15 cellular contexts compared by ENCODE assay signal in genomic region chr1:183757061-183757460, GRCh38. TPM values are rescaled to one million over a fixed set of nuclear protein-coding genes. Genes with fewer than 3 reads are reported as not detected.
DNase-seq lines count a peak whose midpoint lies in the region; FAIRE-seq and TF ChIP-seq lines count a peak whose summit lies in the region.
"Had no signal": no experiment of that assay in that cellular context is flagged by ENCODE, and none has a peak within 500 bp of the region (broad histone marks: within the 10 kb centered on the region; RNA-seq: fewer than 3 reads in every experiment).

No MANE protein-coding gene starts in this region.

- POLR2A ChIA-PET in A673 (lab: Charles Lee; ENCODE audit: low non-redundant PET): no interaction called here

- H3K27me3 ChIP-seq in A673 (replicated peaks; ENCODE audit: insufficient read depth, low read depth, low read length, poor library complexity) (no peaks in the 10 kb centered on the region), brain microvascular endothelial cell (replicated peaks) (no peaks in the 10 kb centered on the region), keratinocyte (ENCODE audit: control insufficient read depth, extremely low read depth, insufficient read depth, low read length) (no peaks in the 10 kb centered on the region)
- H3K27me3 ChIP-seq: spleen, transverse colon had no signal

- peak; percentile 85 for FAIRE-seq in keratinocyte (lab: Jason Lieb, UNC)

- H3K27ac ChIP-seq in A673 (ENCODE audit: low read depth, low read length, poor library complexity, severe bottlenecking) (peak overlapping the region; percentile 1), brain microvascular endothelial cell (no peak overlapping the region), keratinocyte (ENCODE audit: control insufficient read depth, insufficient read depth, low read length) (no peak overlapping the region)
- H3K27ac ChIP-seq: spleen, transverse colon had no signal

- intact Hi-C loops in A673 (cut with micrococcal nuclease; ENCODE audit: unreplicated experiment): no loop called here

- H3K4me3 ChIP-seq in A673 (ENCODE audit: low read depth, low read length, poor library complexity, severe bottlenecking): no peak overlapping the region
- H3K4me3 ChIP-seq in brain microvascular endothelial cell (ENCODE audit: low read depth, low read length): no peak overlapping the region
- no peak overlapping the region for H3K4me3 ChIP-seq in keratinocyte (ENCODE audit: control insufficient read depth in 2 of 3, extremely low read depth in 1 of 3, insufficient read depth in 2 of 3, low read depth in 1 of 3, low read length in 3 of 3)
- H3K4me3 ChIP-seq: spleen, transverse colon had no signal

- no peaks in the 10 kb centered on the region for H3K79me2 ChIP-seq in keratinocyte (ENCODE audit: control insufficient read depth, insufficient read depth, low read length)

- no peak overlapping the region for H3K9ac ChIP-seq in keratinocyte (ENCODE audit: control insufficient read depth, extremely low read depth, insufficient read depth, low read length)

- H3K9me1 ChIP-seq in keratinocyte (ENCODE audit: control insufficient read depth, extremely low read depth, insufficient read depth, low read length): no peaks in the 10 kb centered on the region

- H3K4me2 ChIP-seq in keratinocyte (ENCODE audit: control insufficient read depth, extremely low read depth, insufficient read depth, low read depth, low read length): peak overlapping the region; percentile 29

- no peak for TF ChIP-seq CTCF in A673 (conservative IDR thresholded peaks at IDR 0.05; ENCODE audit: low read depth, low read length)
- no peak for TF ChIP-seq CTCF in brain microvascular endothelial cell (IDR thresholded peaks at IDR 0.05; ENCODE audit: low read depth, low read length, missing control alignments)
- no peak for TF ChIP-seq CTCF in keratinocyte (optimal IDR thresholded peaks at IDR 0.05 in 1 of 3, IDR thresholded peaks at IDR 0.05 in 1 of 3, conservative IDR thresholded peaks at IDR 0.05 in 1 of 3; ENCODE audit: extremely low read depth in 1 of 3, insufficient read depth in 2 of 3, low read length in 3 of 3)

- CTCF ChIA-PET in A673 (lab: Charles Lee): no interaction called here

- dilution Hi-C loops in keratinocyte (cut with MboI; ENCODE audit: extremely low pct_ligation_motif_present, low sequenced_read_pairs): no loop called here

- DNase-seq in A673 (ENCODE audit: low spot score): peak; percentile 67
- DNase-seq in HS-5 (ENCODE audit: low read depth): peak; percentile 87
- DNase-seq in brain microvascular endothelial cell: peak; percentile 55
- no peak for DNase-seq in keratinocyte (ENCODE audit: low read depth, low spot score)
- DNase-seq in NCI-H526 treated with DMSO at 0.1 percent for 48 hours (lab: John Stamatoyannopoulos, UW): no peak
- no peak for DNase-seq in KG1 (lab: John Stamatoyannopoulos, UW)
- no peak for DNase-seq in activated gamma-delta T cell (lab: John Stamatoyannopoulos, UW)
- no peak for DNase-seq in NCI-H2081 (lab: John Stamatoyannopoulos, UW)
- DNase-seq: activated CD4-positive, CD25-positive, alpha-beta regulatory T cell; aorta; DMS53; NCI-H82; nephron progenitor cell; spleen; transverse colon had no signal

- no peaks in the 10 kb centered on the region for H3K36me3 ChIP-seq in A673 (ENCODE audit: insufficient read depth, low read length, poor library complexity, severe bottlenecking)
- H3K36me3 ChIP-seq in brain microvascular endothelial cell (replicated peaks): no peaks in the 10 kb centered on the region
- H3K36me3 ChIP-seq in keratinocyte (ENCODE audit: control insufficient read depth in 2 of 2, extremely low read depth in 1 of 2, insufficient read depth in 2 of 2, low read length in 2 of 2): no peaks in the 10 kb centered on the region
- H3K36me3 ChIP-seq: spleen, transverse colon had no signal

- no peaks in the 10 kb centered on the region for H4K20me1 ChIP-seq in keratinocyte (ENCODE audit: control insufficient read depth, extremely low read depth, insufficient read depth, low read length)

- BruUV-seq in A673 (replicated peaks; lab: Mats Ljungman, UMichigan): no TSS peak

- H3K9me3 ChIP-seq in A673 (ENCODE audit: low read depth, low read length, poor library complexity, severe bottlenecking) (peaks cover 6% of the 10 kb centered on the region), keratinocyte (ENCODE audit: control insufficient read depth, low read depth, low read length) (no peaks in the 10 kb centered on the region)
- H3K9me3 ChIP-seq: transverse colon had no signal

- H3K4me1 ChIP-seq in A673 (ENCODE audit: insufficient read depth, low read length, poor library complexity, severe bottlenecking) (peaks cover 10% of the 10 kb centered on the region), keratinocyte (ENCODE audit: control insufficient read depth, extremely low read depth, insufficient read depth, low read length) (peaks cover 36% of the 10 kb centered on the region)
- H3K4me1 ChIP-seq: spleen, transverse colon had no signal

- no peak overlapping the region for H2AFZ ChIP-seq in keratinocyte (ENCODE audit: control insufficient read depth, low read length)

- in situ Hi-C loops in brain microvascular endothelial cell (cut with HindIII; ENCODE audit: low pct_ligation_motif_present, low sequenced_read_pairs): no loop called here

RNA-seq across cellular contexts. Expression of gene RGL1, which starts 47.9 kb away (rescaled TPM):
- total RNA-seq in A673 (2021): 67.2 and 74.0 TPM in 2 replicates
- polyA plus RNA-seq in keratinocyte: 0.88 to 1.5 TPM (median 1.2 TPM) in 3 replicates
- 0.65 TPM for polyA plus RNA-seq in keratinocyte (2011; ENCODE audit: low read depth)
- polyA plus RNA-seq in keratinocyte (2011; cell fraction: cytosol; rRNA removed): 0.78 and 0.83 TPM in 2 replicates
- polyA plus RNA-seq in keratinocyte (2011; cell fraction: nucleus; rRNA removed): 1.1 and 1.4 TPM in 2 replicates
- 0.69 and 1.1 TPM in 2 replicates for polyA plus RNA-seq in keratinocyte (2012; ENCODE audit: low replicate concordance)
- polyA minus RNA-seq in keratinocyte: 0.82 to 1.8 TPM (median 1.5 TPM) in 3 replicates
- 0.58 TPM for polyA minus RNA-seq in keratinocyte (2011; cell fraction: cytosol; rRNA and poly(A)+ RNA removed)
- 0.63 and 1.2 TPM in 2 replicates for polyA minus RNA-seq in keratinocyte (2011; cell fraction: nucleus; rRNA and poly(A)+ RNA removed)

Comparison
In these comparisons a context has a peak if more than half of its experiments do, and no peak if none do; other contexts are left out.
1. DNase-seq: peak in A673 (single experiment), HS-5 (single experiment) and brain microvascular endothelial cell (single experiment); none in keratinocyte (single experiment), NCI-H526 treated with DMSO at 0.1 percent for 48 hours (single experiment), KG1 (single experiment), activated gamma-delta T cell (single experiment) and NCI-H2081 (0 of 2).